9 cellular contexts compared by ENCODE assay signal in the genomic region with DNA sequence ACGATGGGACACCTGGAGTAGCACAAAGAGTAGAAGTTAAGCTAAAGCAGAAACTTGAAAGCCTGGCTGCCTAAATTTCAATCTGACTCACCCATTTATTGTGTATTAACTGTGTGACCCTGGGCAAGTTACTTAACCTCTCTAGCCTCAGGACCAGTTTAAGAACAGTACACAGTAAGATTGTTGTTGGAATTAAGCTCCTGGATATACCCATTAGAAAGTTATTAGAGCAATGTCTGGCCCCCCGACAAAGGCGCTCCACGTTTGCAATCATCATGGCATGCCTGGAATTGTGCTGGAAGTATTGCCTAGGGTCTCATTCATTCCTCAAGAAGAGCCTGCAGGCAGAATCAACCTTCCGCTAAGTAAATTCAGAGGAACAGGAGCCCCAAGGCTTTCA. TPM values are rescaled to one million over a fixed set of nuclear protein-coding genes. Genes with fewer than 3 reads are reported as not detected.
DNase-seq lines count a peak whose midpoint lies in the region; ATAC-seq and TF ChIP-seq lines count a peak whose summit lies in the region.
"Had no signal": no experiment of that assay in that cellular context is flagged by ENCODE, and none has a peak within 500 bp of the region (broad histone marks: within the 10 kb centered on the region; RNA-seq: fewer than 3 reads in every experiment).

No MANE protein-coding gene starts in this region.

- BruUV-seq in Panc1 (replicated peaks; lab: Mats Ljungman, UMichigan): no TSS peak

- peaks cover 0 to 3% (median 0%) of the 10 kb centered on the region in 7 donors for H3K9me3 Mint-ChIP-seq in CD14-positive monocyte
- H3K9me3 Mint-ChIP-seq in osteocyte (ENCODE audit: unreplicated experiment): no peaks in the 10 kb centered on the region

- in situ Hi-C loops in Panc1 (cut with HindIII; ENCODE audit: low pct_unique_long_range_greater_than_20kb, low sequenced_read_pairs): no loop called here

- no peak for TF ChIP-seq CTCF in CD14-positive monocyte (IDR thresholded peaks at IDR 0.05)
- TF ChIP-seq CTCF in Panc1 (IDR thresholded peaks at IDR 0.05): no peak
- no peak for TF ChIP-seq CTCF in epithelial cell of esophagus (IDR thresholded peaks at IDR 0.05; ENCODE audit: insufficient read depth, low read depth, low read length, missing control alignments)
- TF ChIP-seq CTCF in osteocyte (IDR thresholded peaks at IDR 0.05): no peak

- H3K9me3 ChIP-seq in Panc1 (ENCODE audit: control insufficient read depth, insufficient read depth, low read depth, low read length): no peaks in the 10 kb centered on the region

- no peak for DNase-seq in CD14-positive monocyte (ENCODE audit: low spot score)
- DNase-seq in Panc1 (ENCODE audit: low read depth, low spot score): no peak
- DNase-seq in epithelial cell of esophagus (ENCODE audit: low read depth): no peak
- no peak for DNase-seq in osteocyte (ENCODE audit: extremely low spot score, unreplicated experiment)
- no peak for DNase-seq in iPS-NIHi11 (ENCODE audit: low spot score)
- DNase-seq in activated CD4-positive, CD25-positive, alpha-beta regulatory T cell (lab: John Stamatoyannopoulos, UW): no peak
- DNase-seq in hypothalamus (lab: John Stamatoyannopoulos, UW): no peak

- CTCF ChIA-PET in Panc1 (lab: Charles Lee): interaction anchor here (0.6 to 2.0 kb wide), 4 partner anchors 10 to 1351 kb away, joined by 3 to 7 read pairs (median 4); no protein-coding TSS in a partner anchor

- intact Hi-C loops in CD14-positive monocyte (cut with micrococcal nuclease) (no loop called here), Panc1 (cut with micrococcal nuclease; ENCODE audit: unreplicated experiment) (no loop called here)

- H3K27ac ChIP-seq in Panc1 (ENCODE audit: low read length): peak overlapping the region; percentile 83

- peak overlapping the region; percentile 85 to 88 for H3K4me3 Mint-ChIP-seq in CD14-positive monocyte
- H3K4me3 Mint-ChIP-seq in osteocyte (ENCODE audit: unreplicated experiment): peak overlapping the region; percentile 80

- peaks cover 58% of the 10 kb centered on the region for H3K4me1 ChIP-seq in Panc1 (ENCODE audit: control insufficient read depth, insufficient read depth, low read length)

- H3K27me3 ChIP-seq in Panc1 (ENCODE audit: control insufficient read depth, insufficient read depth, low read length): no peaks in the 10 kb centered on the region

- no peak for ATAC-seq in Panc1
- no peak for ATAC-seq in HG03175 (IDR thresholded peaks at IDR 0.05; ENCODE audit: unreplicated experiment)

- peaks cover 0 to 12% of the 10 kb centered on the region in 2 donors for H3K36me3 Mint-ChIP-seq in CD14-positive monocyte
- H3K36me3 Mint-ChIP-seq in osteocyte (ENCODE audit: unreplicated experiment): no peaks in the 10 kb centered on the region

- H3K4me1 Mint-ChIP-seq in CD14-positive monocyte: peaks cover 50% of the 10 kb centered on the region
- H3K4me1 Mint-ChIP-seq in osteocyte (ENCODE audit: unreplicated experiment): peaks cover 64% of the 10 kb centered on the region

- H3K36me3 ChIP-seq in Panc1 (ENCODE audit: control insufficient read depth, insufficient read depth, low read length): no peaks in the 10 kb centered on the region

- H3K27ac Mint-ChIP-seq in CD14-positive monocyte (peak overlapping the region in 1 of 7 donors; percentile 22), osteocyte (ENCODE audit: unreplicated experiment) (peak overlapping the region; percentile 80)

- H3K27me3 Mint-ChIP-seq in CD14-positive monocyte (ENCODE audit: low read depth in 3 of 3) (peaks cover 10 to 26% (median 18%) of the 10 kb centered on the region in 3 donors), osteocyte (ENCODE audit: unreplicated experiment) (no peaks in the 10 kb centered on the region)

- POLR2A ChIA-PET in Panc1 (lab: Charles Lee): interaction anchor here (0.7 to 1.2 kb wide), 2 partner anchors 11 to 994 kb away, joined by 3 read pairs; no protein-coding TSS in a partner anchor

- peak overlapping the region; percentile 70 to 94 for H3K4me3 ChIP-seq in Panc1 (ENCODE audit: low read depth in 2 of 2, low read length in 2 of 2)
- H3K4me3 ChIP-seq in epithelial cell of esophagus (ENCODE audit: low read length): peak overlapping the region; percentile 63

RNA-seq across cellular contexts. Expression of a gene that starts 1.4 kb away (rescaled TPM):
- polyA plus RNA-seq in CD14-positive monocyte: 1 to 10 TPM; 1.6 to 1.9 TPM
- total RNA-seq in Panc1 (2021; ENCODE audit: unreplicated experiment) (93.3 TPM), osteocyte (31.5 and 32.3 TPM in 2 replicates)
- polyA plus RNA-seq in Panc1 (2012; ENCODE audit: insufficient read length): 63.5 TPM

RNA-seq across cellular contexts. Expression of a gene that starts 16.1 kb away (rescaled TPM):
- 10 to 100 TPM; 22.1 to 23.1 TPM for polyA plus RNA-seq in CD14-positive monocyte
- 29.1 TPM for total RNA-seq in Panc1 (2021; ENCODE audit: unreplicated experiment)
- polyA plus RNA-seq in Panc1 (2012; ENCODE audit: insufficient read length): 38.8 TPM
- 23.7 and 23.8 TPM in 2 replicates for total RNA-seq in osteocyte

RNA-seq across cellular contexts. Expression of a gene that starts 31.3 kb away (rescaled TPM):
- under 1 TPM in 1 of 2 donors, not detected in 1; 0.11 TPM for polyA plus RNA-seq in CD14-positive monocyte
- total RNA-seq in Panc1 (2021; ENCODE audit: unreplicated experiment) (not detected), osteocyte (not detected in 2 replicates)
- 0.80 TPM for polyA plus RNA-seq in Panc1 (2012; ENCODE audit: insufficient read length)
- total RNA-seq: pulmonary artery endothelial cell had no signal

RNA-seq across cellular contexts. Expression of a gene that starts 38.8 kb away (rescaled TPM):
- polyA plus RNA-seq in CD14-positive monocyte: not detected
- 0.15 TPM for total RNA-seq in Panc1 (2021; ENCODE audit: unreplicated experiment)
- 0.31 TPM for polyA plus RNA-seq in Panc1 (2012; ENCODE audit: insufficient read length)
- total RNA-seq in osteocyte: not detected in 2 replicates
- total RNA-seq: pulmonary artery endothelial cell had no signal

RNA-seq across cellular contexts. Expression of a gene that starts 40.2 kb away (rescaled TPM):
- polyA plus RNA-seq in CD14-positive monocyte: not detected
- total RNA-seq in Panc1 (2021; ENCODE audit: unreplicated experiment) (0.18 TPM), osteocyte (not detected in 2 replicates)
- not detected for polyA plus RNA-seq in Panc1 (2012; ENCODE audit: insufficient read length)
- total RNA-seq: pulmonary artery endothelial cell had no signal
